Comparison of ENCODE assay signal across 22 cellular contexts in genomic region chr7:40570218-40570617, GRCh38.
DNase-seq lines count a peak whose midpoint lies in the region; ATAC-seq and TF ChIP-seq lines count a peak whose summit lies in the region.
"Had no signal": no experiment of that assay in that cellular context is flagged by ENCODE, and none has a peak within 500 bp of the region (broad histone marks: within the 10 kb centered on the region; RNA-seq: fewer than 3 reads in every experiment).

No MANE protein-coding gene starts in this region.

- H3K14ac ChIP-seq in IMR-90 (replicated peaks; ENCODE audit: low read depth, low read length) = no peak overlapping the region; the same call in 1 of the 2 replicates

- dilution Hi-C loops in IMR-90 (cut with HindIII; ENCODE audit: low sequenced_read_pairs, unreplicated experiment) = no loop called here

- no peaks in the 10 kb centered on the region for H3K9me3 ChIP-seq in IMR-90 (ENCODE audit: control insufficient read depth, insufficient read depth, low read length)
- H3K9me3 ChIP-seq: A549, gastroesophageal sphincter, neutrophil, right atrium auricular region, SJCRH30 had no signal

- H2BK20ac ChIP-seq in IMR-90 (ENCODE audit: low read depth, low read length) = no peak overlapping the region

- no peak overlapping the region for H3K18ac ChIP-seq in IMR-90 (ENCODE audit: low read depth, low read length)

- no peak overlapping the region for H3K4me2 ChIP-seq in IMR-90 (ENCODE audit: low read depth, low read length)
- H3K4me2 ChIP-seq: A549 had no signal

- no peak overlapping the region for H2AK5ac ChIP-seq in IMR-90 (ENCODE audit: low read depth, low read length)

- H3K79me1 ChIP-seq in IMR-90 (ENCODE audit: low read depth in 1 of 2, low read length in 2 of 2) = no peaks in the 10 kb centered on the region; a peak in 1 of 4 replicates

- no peak for TF ChIP-seq CTCF in AG04449 (IDR thresholded peaks at IDR 0.05; ENCODE audit: insufficient read depth, low read length, missing control alignments)
- no peak for TF ChIP-seq CTCF in IMR-90 (conservative IDR thresholded peaks at IDR 0.05; ENCODE audit: low read depth, low read length)
- no peak for TF ChIP-seq CTCF in astrocyte of the spinal cord (IDR thresholded peaks at IDR 0.05; ENCODE audit: low read depth, low read length)
- no peak for TF ChIP-seq CTCF in GM10248 (IDR thresholded peaks at IDR 0.05; ENCODE audit: control extremely low read depth, extremely low read depth, low read depth, missing control alignments)

- no peak overlapping the region for H4K8ac ChIP-seq in IMR-90 (ENCODE audit: low read depth in 2 of 2, low read length in 2 of 2)

- POLR2A ChIA-PET in AG04449 (lab: Yijun Ruan, JAX) = no interaction called here
- POLR2A ChIA-PET in IMR-90 (lab: Charles Lee; ENCODE audit: unreplicated experiment) = no interaction called here
- POLR2A ChIA-PET in GM10248 (lab: Yijun Ruan, JAX) = no interaction called here

- H3K4me1 ChIP-seq in IMR-90 (ENCODE audit: control insufficient read depth, insufficient read depth, low read length) = peaks cover 4% of the 10 kb centered on the region; the same call in 1 of the 2 replicates
- H3K4me1 ChIP-seq: A549, gastroesophageal sphincter had no signal

- H3K4me3 ChIP-seq in AG04449 (ENCODE audit: low read depth, low read length) (no peak overlapping the region), IMR-90 (ENCODE audit: insufficient read depth, low read depth, low read length) (no peak overlapping the region), astrocyte of the spinal cord (ENCODE audit: low read depth, low read length) (no peak overlapping the region)
- H3K4me3 ChIP-seq: A549, gastroesophageal sphincter, right atrium auricular region, SJCRH30 had no signal

- WGBS in IMR-90 (ENCODE audit: extremely low coverage in 2 of 2, insufficient read length in 1 of 2), 2 experiments = 67% methylated on average over 1 of the region's 1 CpG; no CpG with 5 or more reads in 1 of the 2 experiments

- peaks cover 13% of the 10 kb centered on the region; the same call in 1 of the 2 replicates for H3K9me1 ChIP-seq in IMR-90 (ENCODE audit: insufficient read depth, low read length)

- DNase-seq in AG04449 (ENCODE audit: low read depth, low spot score) (peak; percentile 40), IMR-90 (peak; percentile 21), astrocyte of the spinal cord (ENCODE audit: low read depth, low spot score) (peak; percentile 79), inferior parietal cortex (ENCODE audit: extremely low spot score) (peak; percentile 19), GM10248 (ENCODE audit: extremely low spot score) (no peak), left colon (no peak), NCI-H146 (lab: John Stamatoyannopoulos, UW) (no peak)
- DNase-seq in NK-92 treated with Interleukin-12 subunit alpha and Interleukin-12 subunit beta, amount 100 ng/mL, for 24 hours (lab: John Stamatoyannopoulos, UW) = no peak
- DNase-seq: activated CD8-positive, alpha-beta memory T cell treated with anti-CD3 and anti-CD28 coated beads, Interleukin-2, amount 10 ng/mL, durations not matched to agents 7 days and 5 days; activated gamma-delta T cell; CD4-positive, CD25-positive, alpha-beta regulatory T cell; NCI-H2081 treated with DMSO at 0.1 percent for 48 hours; NCI-H510A treated with DMSO at 0.1 percent for 48 hours; OCI-M1; stimulated activated naive CD8-positive, alpha-beta T cell treated with anti-CD3 and anti-CD28 coated beads, Interleukin-15, amount 100 ng/mL, for 72 hours had no signal

- H2BK120ac ChIP-seq in IMR-90 (ENCODE audit: low read depth, low read length) = no peak overlapping the region

- H2AK9ac ChIP-seq in IMR-90 (replicated peaks; ENCODE audit: low read depth, low read length, poor library complexity) = no peak overlapping the region

- H3K9ac ChIP-seq in IMR-90 (ENCODE audit: low read depth, low read length) = no peak overlapping the region

- 0 out of 3 replicates have a peak overlapping the region, but pooled peaks have one; percentile 44 for H2BK15ac ChIP-seq in IMR-90 (ENCODE audit: low read depth, low read length)

- ATAC-seq in IMR-90 (ENCODE audit: low read depth) (no peak), left colon (no peak)
- ATAC-seq: A549; activated CD8-positive, alpha-beta memory T cell treated with anti-CD3 and anti-CD28 coated beads, Interleukin-2, amount 10 ng/mL, durations not matched to agents 7 days and 5 days; gastroesophageal sphincter; HepG2; stimulated activated naive CD8-positive, alpha-beta T cell treated with anti-CD3 and anti-CD28 coated beads, Interleukin-15, amount 100 ng/mL, for 72 hours had no signal

- TF ChIP-seq RAD21 in IMR-90 (IDR thresholded peaks at IDR 0.05; ENCODE audit: low read length) = no peak

- H3K56ac ChIP-seq in IMR-90 (ENCODE audit: extremely low read depth, insufficient read depth, low read length) = no peak overlapping the region

- H4K5ac ChIP-seq in IMR-90 (ENCODE audit: low read depth, low read length) = no peak overlapping the region

- no peak overlapping the region for H3K4ac ChIP-seq in IMR-90 (ENCODE audit: low read depth, low read length)

- CTCF ChIA-PET in AG04449 (lab: Yijun Ruan, JAX) (interaction anchor here (0.9 to 1.5 kb wide), 5 partner anchors 11 to 244 kb away, joined by 3 read pairs; no protein-coding TSS in a partner anchor), IMR-90 (lab: Yijun Ruan, JAX) (no interaction called here), GM10248 (lab: Yijun Ruan, JAX) (interaction anchor here (0.6 to 2.2 kb wide), 3 partner anchors 12 to 16 kb away, joined by 3 to 8 read pairs (median 5); no protein-coding TSS in a partner anchor)

- no peak overlapping the region for H3K27ac ChIP-seq in IMR-90 (ENCODE audit: insufficient read depth, low read length)
- H3K27ac ChIP-seq: A549, epithelial cell of prostate, gastroesophageal sphincter, neutrophil, right atrium auricular region, SJCRH30 had no signal

- no peak overlapping the region for H2AFZ ChIP-seq in IMR-90 (replicated peaks; ENCODE audit: low read length, poor library complexity)

- H2BK5ac ChIP-seq in IMR-90 (ENCODE audit: low read depth, low read length, poor library complexity, severe bottlenecking) = no peak overlapping the region

- H3K23ac ChIP-seq in IMR-90 (ENCODE audit: low read depth, low read length) = no peak overlapping the region

- no peaks in the 10 kb centered on the region for H4K20me1 ChIP-seq in IMR-90 (ENCODE audit: insufficient read depth, low read length)

- no peak for TF ChIP-seq POLR2A in IMR-90 (IDR thresholded peaks at IDR 0.05; ENCODE audit: low read depth, low read length)

- H3K36me3 ChIP-seq in IMR-90 (ENCODE audit: control insufficient read depth, insufficient read depth, low read length) = no peaks in the 10 kb centered on the region
- H3K36me3 ChIP-seq: gastroesophageal sphincter, neutrophil, right atrium auricular region, SJCRH30 had no signal

- H4K91ac ChIP-seq in IMR-90 (ENCODE audit: insufficient read depth, low read depth, low read length) = no peak overlapping the region

- intact Hi-C loops in IMR-90 (cut with micrococcal nuclease) = no loop called here
- intact Hi-C loops in left colon (cut with DNase I, micrococcal nuclease) = no loop called here

- in situ Hi-C loops in IMR-90 (cut with MboI; ENCODE audit: low sequenced_read_pairs) = no loop called here
- in situ Hi-C loops in astrocyte of the spinal cord (cut with HindIII; ENCODE audit: low sequenced_read_pairs) = no loop called here

- no TSS peak for BruUV-seq in IMR-90 (replicated peaks; lab: Mats Ljungman, UMichigan)

- H3K27me3 ChIP-seq in IMR-90 (ENCODE audit: control insufficient read depth, insufficient read depth, low read length) = no peaks in the 10 kb centered on the region
- H3K27me3 ChIP-seq: gastroesophageal sphincter, neutrophil, right atrium auricular region had no signal

TF ChIP-seq in IMR-90, 13 proteins besides CTCF, POLR2A, EP300 and RAD21:
- no peak for TF ChIP-seq ELK1 (IDR thresholded peaks at IDR 0.05; ENCODE audit: borderline replicate concordance, low read depth, low read length)
- TF ChIP-seq USF2 (IDR thresholded peaks at IDR 0.05; ENCODE audit: low read depth, low read length) = no peak
- no peak for TF ChIP-seq NFE2L2 (IDR thresholded peaks at IDR 0.05; ENCODE audit: low read depth, low read length)
- no peak for TF ChIP-seq CEBPB (IDR thresholded peaks at IDR 0.05; ENCODE audit: low read depth, low read length)
- no peak for TF ChIP-seq RCOR1 (IDR thresholded peaks at IDR 0.05; ENCODE audit: insufficient replicate concordance, low read length)

Comparison
In these comparisons a context has a peak if more than half of its experiments do, and no peak if none do; other contexts are left out.
1. DNase-seq: peak in AG04449 (single experiment), IMR-90 (single experiment), astrocyte of the spinal cord (single experiment) and inferior parietal cortex (single experiment); none in NK-92 treated with Interleukin-12 subunit alpha and Interleukin-12 subunit beta, amount 100 ng/mL, for 24 hours (single experiment), GM10248 (single experiment), left colon (0 of 2) and NCI-H146 (single experiment).